In the genomic region with DNA sequence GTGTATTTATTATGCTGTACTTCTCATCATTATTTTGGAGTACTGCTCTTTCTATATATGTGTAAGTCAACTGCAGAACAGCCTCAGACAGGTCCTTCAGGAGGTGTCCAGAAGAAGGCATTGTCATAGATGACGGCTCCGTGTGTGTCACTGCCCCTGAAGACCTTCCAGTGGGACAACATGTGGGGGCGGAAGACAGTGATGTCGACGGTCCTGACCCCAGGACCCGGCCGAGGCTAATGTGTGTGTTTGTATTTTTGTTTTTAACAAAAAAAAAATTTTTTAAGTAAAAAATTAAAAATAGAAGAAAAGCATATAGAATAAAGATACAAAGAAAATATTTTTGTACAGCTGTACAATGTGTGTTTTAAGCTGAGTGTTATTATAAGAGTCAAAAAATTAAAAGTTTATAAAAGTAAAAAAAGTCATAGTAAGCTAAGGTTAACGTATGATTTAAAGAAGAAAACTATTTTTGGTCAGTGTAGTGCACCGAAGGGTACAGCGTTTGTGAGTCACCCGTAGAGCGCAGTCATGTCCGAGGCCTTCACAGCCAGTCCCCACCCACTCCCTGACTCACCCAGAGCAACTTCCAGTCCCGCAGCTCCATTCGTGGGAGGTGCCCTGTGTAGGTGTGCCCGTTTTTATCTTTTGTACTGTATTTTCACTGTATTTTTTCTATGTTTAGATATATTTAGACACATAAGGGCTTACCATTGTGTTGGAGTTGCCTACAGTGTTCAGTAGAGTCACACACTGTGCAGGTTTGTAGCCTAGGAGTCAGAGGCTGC, we compare ENCODE assay signal across 29 cellular contexts. TPM values are rescaled to one million over a fixed set of nuclear protein-coding genes. Genes with fewer than 3 reads are reported as not detected.
A peak's percentile ranks its signal among the peaks of the same experiment; 100 is the strongest.
DNase-seq lines count a peak whose midpoint lies in the region; ATAC-seq and TF ChIP-seq lines count a peak whose summit lies in the region.
"Had no signal": no experiment of that assay in that cellular context is flagged by ENCODE, and none has a peak within 500 bp of the region (broad histone marks: within the 10 kb centered on the region; RNA-seq: fewer than 3 reads in every experiment).

No MANE protein-coding gene starts in this region.

- RAD21 ChIA-PET in HCT116 (lab: Charles Lee; ENCODE audit: low non-redundant PET in 1 of 2, low total read pairs in 2 of 2, uncharacterized antibody in 2 of 2, unreplicated experiment in 2 of 2): no interaction called here

- peak; percentile 39 for DNase-seq in ACHN
- peak; percentile 50 for DNase-seq in HCT116 (ENCODE audit: low read depth, low spot score)
- DNase-seq in PC-3: peak; percentile 45
- peak; percentile 53 for DNase-seq in brain microvascular endothelial cell
- no peak for DNase-seq in NCI-H446 treated with DMSO at 0.1 percent for 48 hours (lab: John Stamatoyannopoulos, UW)
- no peak for DNase-seq in T-helper 9 cell
- no peak for DNase-seq in type B pancreatic cell (ENCODE audit: extremely low spot score, unreplicated experiment)
- no peak for DNase-seq in NCI-H1930 (lab: John Stamatoyannopoulos, UW)
- DNase-seq: activated CD4-positive, alpha-beta T cell treated with anti-CD3 and anti-CD28 coated beads, Interleukin-2, amount 10 ng/mL, durations not matched to agents 7 days and 5 days; activated CD8-positive, alpha-beta memory T cell treated with anti-CD3 and anti-CD28 coated beads, Interleukin-2, amount 50 U/mL, for 48 hours; activated effector memory CD4-positive, alpha-beta T cell treated with Interleukin-2 at 50 U/mL for 16 hours; activated naive CD8-positive, alpha-beta T cell treated with anti-CD3 and anti-CD28 coated beads, Interleukin-2, amount 50 U/mL, for 24 hours; colonic mucosa; esophagus squamous epithelium; lower lobe of right lung; NCI-H1105; NCI-H2107; NCI-H524 treated with DMSO at 0.1 percent for 48 hours; psoas muscle; SHP77; T-helper 1 cell had no signal

- TF ChIP-seq RAD21 in HCT116 (IDR thresholded peaks at IDR 0.05; ENCODE audit: low read depth): no peak

- no peak overlapping the region for H3K4me3 Mint-ChIP-seq in type B pancreatic cell
- H3K4me3 Mint-ChIP-seq: activated CD4-positive, alpha-beta T cell treated with anti-CD3 and anti-CD28 coated beads, Interleukin-2, amount 10 ng/mL, durations not matched to agents 7 days and 5 days; activated naive CD8-positive, alpha-beta T cell treated with anti-CD3 and anti-CD28 coated beads, Interleukin-2, amount 50 U/mL, for 24 hours; stimulated activated memory B cell treated with anti-CD40 and anti-IgM and Interleukin-4, amounts not matched to agents 10 μg/mL and 1 μg/mL and 100 μg/mL, for 72 hours had no signal

- H3K27me3 Mint-ChIP-seq in type B pancreatic cell: peaks cover 36% of the 10 kb centered on the region

- no peaks in the 10 kb centered on the region for H3K79me2 ChIP-seq in HCT116 (ENCODE audit: insufficient read depth, low read length)
- no peaks in the 10 kb centered on the region for H3K79me2 ChIP-seq in PC-3 (ENCODE audit: low read length)

- no peaks in the 10 kb centered on the region for H3K4me1 Mint-ChIP-seq in type B pancreatic cell (ENCODE audit: unreplicated experiment)
- H3K4me1 Mint-ChIP-seq: activated CD4-positive, alpha-beta T cell treated with anti-CD3 and anti-CD28 coated beads, Interleukin-2, amount 10 ng/mL, durations not matched to agents 7 days and 5 days; activated naive CD8-positive, alpha-beta T cell treated with anti-CD3 and anti-CD28 coated beads, Interleukin-2, amount 50 U/mL, for 24 hours; stimulated activated memory B cell treated with anti-CD40 and anti-IgM and Interleukin-4, amounts not matched to agents 10 μg/mL and 1 μg/mL and 100 μg/mL, for 72 hours had no signal

- TF ChIP-seq CTCF in HCT116 (IDR thresholded peaks at IDR 0.05 in 2 of 3, conservative IDR thresholded peaks at IDR 0.05 in 1 of 3; ENCODE audit: borderline replicate concordance in 1 of 3, insufficient read depth in 1 of 3, low read depth in 2 of 3, low read length in 2 of 3) (no peak), PC-3 (conservative IDR thresholded peaks at IDR 0.05; ENCODE audit: low read depth, low read length) (no peak), brain microvascular endothelial cell (IDR thresholded peaks at IDR 0.05; ENCODE audit: low read depth, low read length, missing control alignments) (no peak), type B pancreatic cell (conservative IDR thresholded peaks at IDR 0.05) (no peak)

- no peak overlapping the region for H3K27ac Mint-ChIP-seq in type B pancreatic cell
- H3K27ac Mint-ChIP-seq: activated CD4-positive, alpha-beta T cell treated with anti-CD3 and anti-CD28 coated beads, Interleukin-2, amount 10 ng/mL, durations not matched to agents 7 days and 5 days; activated naive CD8-positive, alpha-beta T cell treated with anti-CD3 and anti-CD28 coated beads, Interleukin-2, amount 50 U/mL, for 24 hours; stimulated activated memory B cell treated with anti-CD40 and anti-IgM and Interleukin-4, amounts not matched to agents 10 μg/mL and 1 μg/mL and 100 μg/mL, for 72 hours had no signal

- H3K9ac ChIP-seq in HCT116 (ENCODE audit: low read length): no peak overlapping the region
- H3K9ac ChIP-seq in PC-3 (ENCODE audit: low read length): no peak overlapping the region
- H3K9ac ChIP-seq: KMS-11 had no signal

- CTCF ChIA-PET in HCT116 (lab: Charles Lee) (interaction anchor here (0.8 to 1.0 kb wide), 2 partner anchors 12 to 110 kb away, joined by 3 to 4 read pairs; no protein-coding TSS in a partner anchor), PC-3 (lab: Charles Lee) (no interaction called here)

- POLR2A ChIA-PET in HCT116 (lab: Charles Lee): no interaction called here
- POLR2A ChIA-PET in PC-3 (lab: Charles Lee; ENCODE audit: unreplicated experiment): no interaction called here

- intact Hi-C loops in HCT116 (cut with micrococcal nuclease) (no loop called here), PC-3 (cut with micrococcal nuclease) (no loop called here)

- H3K27ac ChIP-seq in HCT116 (ENCODE audit: low read depth, low read length) (no peak overlapping the region), PC-3 (ENCODE audit: low read length) (no peak overlapping the region), brain microvascular endothelial cell (no peak overlapping the region)
- H3K27ac ChIP-seq: breast epithelium, C4-2B, colonic mucosa, esophagus squamous epithelium, KMS-11, lower lobe of right lung, psoas muscle, suprapubic skin had no signal

- no peak for TF ChIP-seq POLR2A in HCT116 (IDR thresholded peaks at IDR 0.05; ENCODE audit: borderline replicate concordance, extremely low read depth, insufficient read depth, insufficient read length)

- H3K36me3 ChIP-seq in HCT116 (ENCODE audit: control insufficient read depth in 1 of 2, insufficient read depth in 2 of 2, low read length in 2 of 2): no peaks in the 10 kb centered on the region
- no peaks in the 10 kb centered on the region for H3K36me3 ChIP-seq in PC-3 (ENCODE audit: low read depth, low read length)
- H3K36me3 ChIP-seq in brain microvascular endothelial cell (replicated peaks): no peaks in the 10 kb centered on the region
- H3K36me3 ChIP-seq: breast epithelium, colonic mucosa, esophagus squamous epithelium, HAP-1, lower lobe of right lung, suprapubic skin had no signal

- no TSS peak for BruUV-seq in HCT116 (replicated peaks; lab: Mats Ljungman, UMichigan)
- BruUV-seq in PC-3 (replicated peaks; lab: Mats Ljungman, UMichigan): no TSS peak

- ATAC-seq in HCT116 (peak; percentile 100), PC-3 (peak; percentile 69)
- ATAC-seq: activated naive CD8-positive, alpha-beta T cell treated with anti-CD3 and anti-CD28 coated beads, Interleukin-2, amount 50 U/mL, for 24 hours; lower lobe of right lung; psoas muscle; stimulated activated memory B cell treated with anti-CD40 and anti-IgM and Interleukin-4, amounts not matched to agents 10 μg/mL and 1 μg/mL and 100 μg/mL, for 72 hours had no signal

- peak overlapping the region; percentile 18 for H2AFZ ChIP-seq in HCT116 (ENCODE audit: low read depth, low read length, poor library complexity, severe bottlenecking)
- no peak overlapping the region for H2AFZ ChIP-seq in PC-3 (ENCODE audit: low read length)

- H3F3A ChIP-seq in PC-3 (ENCODE audit: low read length, unreplicated experiment): no peaks in the 10 kb centered on the region

- peaks cover 0 to 9% of the 10 kb centered on the region in 2 experiments; a peak in 2 of 4 replicates for H3K4me1 ChIP-seq in HCT116 (ENCODE audit: control insufficient read depth in 1 of 2, insufficient read depth in 2 of 2, low read length in 2 of 2)
- no peaks in the 10 kb centered on the region for H3K4me1 ChIP-seq in PC-3 (ENCODE audit: insufficient read depth, low read length)
- H3K4me1 ChIP-seq: breast epithelium, colonic mucosa, HAP-1, lower lobe of right lung, psoas muscle had no signal

- no peaks in the 10 kb centered on the region for H3K36me3 Mint-ChIP-seq in type B pancreatic cell
- H3K36me3 Mint-ChIP-seq: stimulated activated memory B cell treated with anti-CD40 and anti-IgM and Interleukin-4, amounts not matched to agents 10 μg/mL and 1 μg/mL and 100 μg/mL, for 72 hours had no signal

- H4K20me1 ChIP-seq in HCT116 (ENCODE audit: insufficient read depth) (no peaks in the 10 kb centered on the region), PC-3 (ENCODE audit: low read length) (no peaks in the 10 kb centered on the region)

- H3K27me3 ChIP-seq in HCT116 (ENCODE audit: insufficient read depth, low read length) (peaks cover 9% of the 10 kb centered on the region; the same call in 1 of the 2 replicates), PC-3 (ENCODE audit: low read length) (peaks cover 30% of the 10 kb centered on the region), brain microvascular endothelial cell (replicated peaks) (peaks cover 14% of the 10 kb centered on the region)

- in situ Hi-C loops in ACHN (cut with HindIII; ENCODE audit: low pct_ligation_motif_present, low pct_unique_long_range_greater_than_20kb, low sequenced_read_pairs): no loop called here
- in situ Hi-C loops in brain microvascular endothelial cell (cut with HindIII; ENCODE audit: low pct_ligation_motif_present, low sequenced_read_pairs): no loop called here

- H3K9me2 ChIP-seq in HCT116 (ENCODE audit: insufficient read depth) (no peaks in the 10 kb centered on the region), PC-3 (replicated peaks; ENCODE audit: low read length) (no peaks in the 10 kb centered on the region)

- H3K9me3 ChIP-seq in HCT116 (ENCODE audit: control insufficient read depth in 1 of 2, insufficient read depth in 1 of 2, low read depth in 1 of 2, low read length in 2 of 2) (no peaks in the 10 kb centered on the region), PC-3 (ENCODE audit: low read length) (no peaks in the 10 kb centered on the region)
- H3K9me3 ChIP-seq: colonic mucosa, HAP-1 had no signal

- H3K4me3 ChIP-seq in HCT116 (replicated peaks in 1 of 2; ENCODE audit: low read depth in 1 of 2, low read length in 2 of 2): no peak overlapping the region
- H3K4me3 ChIP-seq in PC-3 (ENCODE audit: low read length): no peak overlapping the region
- H3K4me3 ChIP-seq in brain microvascular endothelial cell (ENCODE audit: low read depth, low read length): no peak overlapping the region
- H3K4me3 ChIP-seq: breast epithelium, colonic mucosa, esophagus squamous epithelium, HAP-1, lower lobe of right lung, psoas muscle, suprapubic skin had no signal

- H3K9me3 Mint-ChIP-seq in type B pancreatic cell: peaks cover 4% of the 10 kb centered on the region

- peak overlapping the region; percentile 46 for H3K4me2 ChIP-seq in HCT116 (ENCODE audit: low read length)
- H3K4me2 ChIP-seq in PC-3 (ENCODE audit: low read length): no peak overlapping the region
- H3K4me2 ChIP-seq: KMS-11 had no signal

RNA-seq across cellular contexts. Expression of gene SPACA7, which starts 42.2 kb away (rescaled TPM):
- total RNA-seq in HCT116 (2021; ENCODE audit: unreplicated experiment) (not detected), PC-3 (2014; rRNA removed) (not detected in 2 replicates), type B pancreatic cell (ENCODE audit: low replicate concordance) (not detected in 2 replicates)
- polyA plus RNA-seq in HCT116 (2012): not detected in 2 replicates
- total RNA-seq: activated CD4-positive, alpha-beta T cell treated with anti-CD3 and anti-CD28 coated beads, Interleukin-2, amount 10 ng/mL, durations not matched to agents 7 days and 5 days; breast epithelium; colonic mucosa; esophagus squamous epithelium; lower lobe of right lung; psoas muscle; skeletal muscle tissue; suprapubic skin had no signal
- polyA plus RNA-seq: keratinocyte, psoas muscle had no signal

Comparison
In these comparisons a context has a peak if more than half of its experiments do, and no peak if none do; other contexts are left out.
1. DNase-seq: peak in ACHN (single experiment), HCT116 (single experiment), PC-3 (single experiment) and brain microvascular endothelial cell (single experiment); none in NCI-H446 treated with DMSO at 0.1 percent for 48 hours (single experiment), T-helper 9 cell (single experiment), type B pancreatic cell (single experiment) and NCI-H1930 (0 of 2).